ENCODE assay signal across 8 cellular contexts in the genomic region with DNA sequence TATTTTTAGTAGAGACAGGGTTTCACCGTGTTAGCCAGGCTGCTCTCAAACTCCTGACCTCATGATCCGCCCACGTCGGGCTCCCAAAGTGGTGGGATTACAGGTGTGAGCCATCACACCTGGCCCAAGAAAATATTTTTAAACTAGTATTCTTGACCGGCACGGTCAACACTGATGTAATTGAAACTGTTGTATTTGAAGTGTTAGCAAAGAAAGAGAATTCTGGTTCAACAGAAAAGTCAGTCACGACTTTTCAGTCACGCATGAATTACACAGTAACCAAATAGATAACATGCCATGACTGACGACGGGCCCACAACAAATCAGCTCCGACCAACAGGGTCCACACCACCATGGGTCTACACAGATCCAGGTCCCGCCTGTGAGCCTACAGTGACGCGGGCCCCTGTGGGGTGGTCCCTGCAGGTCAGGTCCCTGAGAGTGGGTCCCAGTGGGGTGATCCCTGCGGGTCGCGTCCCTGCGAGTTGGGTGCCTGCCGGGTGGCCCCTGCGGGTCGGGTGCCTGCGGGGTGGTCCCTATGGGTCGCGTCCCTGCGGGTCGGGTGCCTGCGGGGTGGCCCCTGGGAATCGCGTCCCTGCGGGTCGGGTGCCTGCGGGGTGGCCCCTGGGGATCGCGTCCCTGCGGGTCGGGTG. TPM values are rescaled to one million over a fixed set of nuclear protein-coding genes. Genes with fewer than 3 reads are reported as not detected.
DNase-seq lines count a peak whose midpoint lies in the region; ATAC-seq and TF ChIP-seq lines count a peak whose summit lies in the region.

No MANE protein-coding gene starts in this region.

- H3F3A ChIP-seq in GM23248 (ENCODE audit: insufficient read depth): 0 out of 2 replicates have a peak, but pooled peaks cover 8% of the 10 kb centered on the region

- no peaks in the 10 kb centered on the region for H4K20me1 ChIP-seq in GM23248 (ENCODE audit: insufficient read depth)

- 23 to 30% methylated on average over 14 to 22 of the region's 36 CpGs for WGBS in GM23248 (ENCODE audit: low coverage in 1 of 2, low lambda C conversion rate in 2 of 2, missing lambda C conversion rate in 2 of 2), 2 experiments
- 11 to 26% methylated on average over 11 to 16 of the region's 36 CpGs for WGBS in esophagus squamous epithelium, 2 donors

- H3K9me3 ChIP-seq in GM23248 (ENCODE audit: low read depth): no peaks in the 10 kb centered on the region
- H3K9me3 ChIP-seq in esophagus squamous epithelium: no peaks in the 10 kb centered on the region
- H3K9me3 ChIP-seq in neutrophil: no peaks in the 10 kb centered on the region

- H3K36me3 ChIP-seq in GM23248 (ENCODE audit: low read depth) (no peaks in the 10 kb centered on the region), esophagus squamous epithelium (no peaks in the 10 kb centered on the region), neutrophil (peaks cover 3% of the 10 kb centered on the region)

- H3K9me2 ChIP-seq in GM23248 (ENCODE audit: insufficient read depth): no peaks in the 10 kb centered on the region

- H2AFZ ChIP-seq in GM23248: peak overlapping the region; percentile 55

- peak; percentile 34 for DNase-seq in AG20443 (ENCODE audit: low spot score)
- peak; percentile 59 for DNase-seq in GM23248
- peak; percentile 84 for DNase-seq in activated CD8-positive, alpha-beta memory T cell treated with anti-CD3 and anti-CD28 coated beads for 24 hours
- no peak for DNase-seq in esophagus squamous epithelium (lab: John Stamatoyannopoulos, UW)
- no peak for DNase-seq in occipital lobe (lab: John Stamatoyannopoulos, UW)
- no peak for DNase-seq in 8988T

- intact Hi-C loops in esophagus squamous epithelium (cut with DNase I): no loop called here

- peaks cover 83% of the 10 kb centered on the region for H3K79me2 ChIP-seq in GM23248 (ENCODE audit: insufficient read depth)

- TF ChIP-seq POLR2A in esophagus squamous epithelium (IDR thresholded peaks at IDR 0.05): no peak

- peak overlapping the region; percentile 100 for H3K9ac ChIP-seq in GM23248

- H3K27me3 ChIP-seq in GM23248 (replicated peaks; ENCODE audit: insufficient read depth): no peaks in the 10 kb centered on the region
- H3K27me3 ChIP-seq in esophagus squamous epithelium: no peaks in the 10 kb centered on the region
- H3K27me3 ChIP-seq in neutrophil: no peaks in the 10 kb centered on the region

- in situ Hi-C loops in GM23248 (cut with MboI): no loop called here

- ATAC-seq in GM19463 (IDR thresholded peaks at IDR 0.05; ENCODE audit: unreplicated experiment): no peak

- H3K4me1 ChIP-seq in GM23248 (ENCODE audit: insufficient read depth) (peaks cover 7% of the 10 kb centered on the region), esophagus squamous epithelium (peaks cover 12 to 43% (median 20%) of the 10 kb centered on the region in 3 donors), neutrophil (ENCODE audit: control insufficient read depth in 1 of 2, insufficient read depth in 1 of 2, low read depth in 1 of 2, low read length in 1 of 2) (peaks cover 29 to 32% of the 10 kb centered on the region in 2 experiments)

- peak overlapping the region; percentile 92 for H3K27ac ChIP-seq in GM23248
- H3K27ac ChIP-seq in esophagus squamous epithelium: peak overlapping the region; percentile 95 to 100 (median 98)
- H3K27ac ChIP-seq in neutrophil: peak overlapping the region; percentile 97

- no peak for TF ChIP-seq CTCF in esophagus squamous epithelium (IDR thresholded peaks at IDR 0.05)
- TF ChIP-seq CTCF in neutrophil (IDR thresholded peaks at IDR 0.05): no peak

- H3K4me2 ChIP-seq in GM23248 (ENCODE audit: unreplicated experiment): peak overlapping the region; percentile 83

- H3K4me3 ChIP-seq in GM23248 (peak overlapping the region; percentile 95), esophagus squamous epithelium (peak overlapping the region; percentile 83 to 98 (median 96)), neutrophil (ENCODE audit: low read depth in 1 of 2, low read length in 1 of 2) (peak overlapping the region; percentile 74 to 95)

RNA-seq across cellular contexts. Expression of a gene that starts 1.0 kb away (rescaled TPM):
- 13.6 and 15.4 TPM in 2 replicates for total RNA-seq in GM23248 (2014; rRNA removed; shearing (Covaris generic))
- polyA plus RNA-seq in GM23248 (2016; fragmentation: Nextera tagmentation; extraction: Ambion mirVana): 7.7 and 7.8 TPM in 2 replicates
- 10 to 100 TPM in 3 of 4 donors, 1 to 10 TPM in 1; 7.2 to 12.0 (median 11.0) TPM for total RNA-seq in esophagus squamous epithelium
- total RNA-seq in occipital lobe: 6.9 TPM

RNA-seq across cellular contexts. Expression of a gene that starts 27.3 kb away (rescaled TPM):
- total RNA-seq in GM23248 (2014; rRNA removed; shearing (Covaris generic)): 26.8 and 37.6 TPM in 2 replicates
- polyA plus RNA-seq in GM23248 (2016; fragmentation: Nextera tagmentation; extraction: Ambion mirVana): 18.5 and 18.6 TPM in 2 replicates
- total RNA-seq in esophagus squamous epithelium (1 to 10 TPM; 1.9 to 8.4 (median 4.5) TPM), occipital lobe (101 TPM)

RNA-seq across cellular contexts. Expression of a gene that starts 32.2 kb away (rescaled TPM):
- 15.6 and 30.7 TPM in 2 replicates for total RNA-seq in GM23248 (2014; rRNA removed; shearing (Covaris generic))
- 8.5 and 8.6 TPM in 2 replicates for polyA plus RNA-seq in GM23248 (2016; fragmentation: Nextera tagmentation; extraction: Ambion mirVana)
- total RNA-seq in esophagus squamous epithelium: 10 to 100 TPM in 2 of 4 donors, 1 to 10 TPM in 2; 6.4 to 22.7 (median 12.8) TPM
- total RNA-seq in occipital lobe: 10.0 TPM

RNA-seq across cellular contexts. Expression of a gene that starts 51.9 kb away (rescaled TPM):
- total RNA-seq in GM23248 (2014; rRNA removed; shearing (Covaris generic)): 17.5 and 25.2 TPM in 2 replicates
- 3.0 and 3.7 TPM in 2 replicates for polyA plus RNA-seq in GM23248 (2016; fragmentation: Nextera tagmentation; extraction: Ambion mirVana)
- 10 to 100 TPM; 23.7 to 37.6 (median 31.2) TPM for total RNA-seq in esophagus squamous epithelium
- 7.2 TPM for total RNA-seq in occipital lobe

Comparison
In these comparisons a context has a peak if more than half of its experiments do, and no peak if none do; other contexts are left out.
1. DNase-seq: peak in AG20443 (single experiment), GM23248 (single experiment) and activated CD8-positive, alpha-beta memory T cell treated with anti-CD3 and anti-CD28 coated beads for 24 hours (single experiment); none in esophagus squamous epithelium (single experiment), occipital lobe (single experiment) and 8988T (single experiment).
2. Peak in every context shown above with its lines, with median percentiles within 50 percentile points of each other: H3K27ac ChIP-seq and H3K4me3 ChIP-seq.